Comparison of ENCODE assay signal across 11 cellular contexts in genomic region chr4:1520145-1520661, GRCh38.
DNase-seq lines count a peak whose midpoint lies in the region; ATAC-seq and TF ChIP-seq lines count a peak whose summit lies in the region.
"Had no signal": no experiment of that assay in that cellular context is flagged by ENCODE, and none has a peak within 500 bp of the region (broad histone marks: within the 10 kb centered on the region; RNA-seq: fewer than 3 reads in every experiment).

No MANE protein-coding gene starts in this region.

- TF ChIP-seq POLR2A in IMR-90 (IDR thresholded peaks at IDR 0.05; ENCODE audit: low read depth, low read length): no peak
- no peak for TF ChIP-seq POLR2A in esophagus muscularis mucosa (IDR thresholded peaks at IDR 0.05; ENCODE audit: low read depth)

- no peak overlapping the region for H3K18ac ChIP-seq in IMR-90 (ENCODE audit: low read depth, low read length)

- H3K4me2 ChIP-seq in IMR-90 (ENCODE audit: low read depth, low read length): no peak overlapping the region

- no peaks in the 10 kb centered on the region for H3K36me3 ChIP-seq in IMR-90 (ENCODE audit: control insufficient read depth, insufficient read depth, low read length)
- H3K36me3 ChIP-seq in esophagus muscularis mucosa: no peaks in the 10 kb centered on the region
- H3K36me3 ChIP-seq: prostate gland had no signal

- no peak overlapping the region for H3K4me3 Mint-ChIP-seq in Calu3 (ENCODE audit: low read depth, unreplicated experiment)
- H3K4me3 Mint-ChIP-seq: activated naive CD4-positive, alpha-beta T cell treated with anti-CD3 and anti-CD28 coated beads, Interleukin-2, amount 10 ng/mL, durations not matched to agents 7 days and 5 days had no signal

- H3K27ac Mint-ChIP-seq in Calu3 (ENCODE audit: unreplicated experiment): no peak overlapping the region
- H3K27ac Mint-ChIP-seq: activated naive CD4-positive, alpha-beta T cell treated with anti-CD3 and anti-CD28 coated beads, Interleukin-2, amount 10 ng/mL, durations not matched to agents 7 days and 5 days had no signal

- no peak for TF ChIP-seq RAD21 in IMR-90 (IDR thresholded peaks at IDR 0.05; ENCODE audit: low read length)

- H2AFZ ChIP-seq in IMR-90 (replicated peaks; ENCODE audit: low read length, poor library complexity): peak overlapping the region; percentile 67

- no peak overlapping the region for H2BK120ac ChIP-seq in IMR-90 (ENCODE audit: low read depth, low read length)

- H4K8ac ChIP-seq in IMR-90 (ENCODE audit: low read depth in 2 of 2, low read length in 2 of 2): no peak overlapping the region

- H2AK9ac ChIP-seq in IMR-90 (replicated peaks; ENCODE audit: low read depth, low read length, poor library complexity): no peak overlapping the region

- H3K14ac ChIP-seq in IMR-90 (replicated peaks; ENCODE audit: low read depth, low read length): no peak overlapping the region

- no peaks in the 10 kb centered on the region for H4K20me1 ChIP-seq in IMR-90 (ENCODE audit: insufficient read depth, low read length)

- no peak overlapping the region for H3K9ac ChIP-seq in IMR-90 (ENCODE audit: low read depth, low read length)

- peak overlapping the region; percentile 5; the same call in 1 of the 2 replicates for H3K4me3 ChIP-seq in IMR-90 (ENCODE audit: insufficient read depth, low read depth, low read length)
- H3K4me3 ChIP-seq in esophagus muscularis mucosa: peak overlapping the region in 3 of 4 donors; percentile 14 to 46 (median 30)

- no CpG with 5 or more reads among the region's 40 CpGs for WGBS in IMR-90 (ENCODE audit: extremely low coverage in 2 of 2, insufficient read length in 1 of 2), 2 experiments
- 35% methylated on average over 24 of the region's 40 CpGs for WGBS in esophagus muscularis mucosa

- no peak overlapping the region for H2AK5ac ChIP-seq in IMR-90 (ENCODE audit: low read depth, low read length)

- no peak overlapping the region for H2BK20ac ChIP-seq in IMR-90 (ENCODE audit: low read depth, low read length)

- H2BK15ac ChIP-seq in IMR-90 (ENCODE audit: low read depth, low read length): no peak overlapping the region

- no peak for ATAC-seq in IMR-90 (ENCODE audit: low read depth)
- ATAC-seq in GM18868 (IDR thresholded peaks at IDR 0.05; ENCODE audit: unreplicated experiment): no peak

- no peak for TF ChIP-seq EP300 in esophagus muscularis mucosa (IDR thresholded peaks at IDR 0.05)

- H3K9me1 ChIP-seq in IMR-90 (ENCODE audit: insufficient read depth, low read length): no peaks in the 10 kb centered on the region

- in situ Hi-C loops in Caki2 (cut with HindIII; ENCODE audit: low pct_unique_long_range_greater_than_20kb, low sequenced_read_pairs) (no loop called here), IMR-90 (cut with MboI; ENCODE audit: low sequenced_read_pairs) (no loop called here)

- peaks cover 25% of the 10 kb centered on the region for H3K27me3 Mint-ChIP-seq in Calu3 (ENCODE audit: unreplicated experiment)

- no peaks in the 10 kb centered on the region for H3K36me3 Mint-ChIP-seq in Calu3 (ENCODE audit: insufficient read depth, unreplicated experiment)
- H3K36me3 Mint-ChIP-seq: activated naive CD4-positive, alpha-beta T cell treated with anti-CD3 and anti-CD28 coated beads, Interleukin-2, amount 10 ng/mL, durations not matched to agents 7 days and 5 days had no signal

- no peaks in the 10 kb centered on the region for H3K79me1 ChIP-seq in IMR-90 (ENCODE audit: low read depth in 1 of 2, low read length in 2 of 2)

- H3K23ac ChIP-seq in IMR-90 (ENCODE audit: low read depth, low read length): no peak overlapping the region

- no peaks in the 10 kb centered on the region for H3K9me3 Mint-ChIP-seq in Calu3 (ENCODE audit: low read depth, unreplicated experiment)
- H3K9me3 Mint-ChIP-seq: activated naive CD4-positive, alpha-beta T cell treated with anti-CD3 and anti-CD28 coated beads, Interleukin-2, amount 10 ng/mL, durations not matched to agents 7 days and 5 days had no signal

- H4K5ac ChIP-seq in IMR-90 (ENCODE audit: low read depth, low read length): no peak overlapping the region

- H3K27me3 ChIP-seq in IMR-90 (ENCODE audit: control insufficient read depth, insufficient read depth, low read length): peaks cover 79% of the 10 kb centered on the region
- H3K27me3 ChIP-seq in esophagus muscularis mucosa: peaks cover 0 to 90% (median 11%) of the 10 kb centered on the region in 4 donors

- intact Hi-C loops in IMR-90 (cut with micrococcal nuclease): no loop called here
- intact Hi-C loops in esophagus muscularis mucosa (cut with DNase I): no loop called here
- intact Hi-C loops in posterior cingulate gyrus (cut with DNase I): no loop called here
- intact Hi-C loops in Calu3 (cut with micrococcal nuclease; ENCODE audit: unreplicated experiment): no loop called here

- H4K91ac ChIP-seq in IMR-90 (ENCODE audit: insufficient read depth, low read depth, low read length): no peak overlapping the region

- no peak overlapping the region for H2BK5ac ChIP-seq in IMR-90 (ENCODE audit: low read depth, low read length, poor library complexity, severe bottlenecking)

- CTCF ChIA-PET in IMR-90 (lab: Yijun Ruan, JAX): no interaction called here
- CTCF ChIA-PET in Calu3 (lab: Charles Lee): no interaction called here

- dilution Hi-C loops in IMR-90 (cut with HindIII; ENCODE audit: low sequenced_read_pairs, unreplicated experiment): no loop called here

- H3K4ac ChIP-seq in IMR-90 (ENCODE audit: low read depth, low read length): no peak overlapping the region

- no peaks in the 10 kb centered on the region for H3K4me1 Mint-ChIP-seq in Calu3 (ENCODE audit: low read depth, unreplicated experiment)

- H3K4me1 ChIP-seq in IMR-90 (ENCODE audit: control insufficient read depth, insufficient read depth, low read length) (no peaks in the 10 kb centered on the region), esophagus muscularis mucosa (peaks cover 0 to 16% (median 8%) of the 10 kb centered on the region in 4 donors)
- H3K4me1 ChIP-seq: prostate gland had no signal

- TF ChIP-seq CTCF in IMR-90 (conservative IDR thresholded peaks at IDR 0.05; ENCODE audit: low read depth, low read length): no peak
- no peak for TF ChIP-seq CTCF in esophagus muscularis mucosa (IDR thresholded peaks at IDR 0.05)
- no peak for TF ChIP-seq CTCF in Calu3 (IDR thresholded peaks at IDR 0.05; ENCODE audit: unreplicated experiment)

- BruUV-seq in IMR-90 (replicated peaks; lab: Mats Ljungman, UMichigan): no TSS peak
- BruUV-seq in Calu3 (replicated peaks; lab: Mats Ljungman, UMichigan): no TSS peak

- H3K27ac ChIP-seq in IMR-90 (ENCODE audit: insufficient read depth, low read length) (no peak overlapping the region), esophagus muscularis mucosa (replicated peaks in 1 of 4) (peak overlapping the region in 1 of 4 donors; percentile 71)
- H3K27ac ChIP-seq: prostate gland had no signal

- POLR2A ChIA-PET in IMR-90 (lab: Charles Lee; ENCODE audit: unreplicated experiment): no interaction called here

- H3K9me3 ChIP-seq in IMR-90 (ENCODE audit: control insufficient read depth, insufficient read depth, low read length) (peaks cover 7% of the 10 kb centered on the region; the same call in 1 of the 2 replicates), esophagus muscularis mucosa (peaks cover 0 to 17% (median 8%) of the 10 kb centered on the region in 4 donors)
- H3K9me3 ChIP-seq: prostate gland had no signal

- DNase-seq in Caki2 (ENCODE audit: low read depth) (peak; percentile 50), IMR-90 (no peak), esophagus muscularis mucosa (ENCODE audit: extremely low spot score) (no peak), posterior cingulate gyrus (peak in 6 of 10 donors; percentile 3 to 76 (median 40)), Calu3 (no peak), NCI-H69 (lab: John Stamatoyannopoulos, UW) (no peak)
- DNase-seq: activated naive CD4-positive, alpha-beta T cell treated with anti-CD3 and anti-CD28 coated beads, Interleukin-2, amount 10 ng/mL, durations not matched to agents 7 days and 5 days; C1 segment of cervical spinal cord; NCI-H1694 treated with DMSO at 0.1 percent for 48 hours had no signal

- no peak overlapping the region for H3K56ac ChIP-seq in IMR-90 (ENCODE audit: extremely low read depth, insufficient read depth, low read length)

TF ChIP-seq in IMR-90, 13 proteins besides CTCF, POLR2A, EP300 and RAD21:
- TF ChIP-seq BHLHE40 (IDR thresholded peaks at IDR 0.05; ENCODE audit: low read depth, low read length): no peak
- no peak for TF ChIP-seq CHD1 (IDR thresholded peaks at IDR 0.05; ENCODE audit: low read depth, low read length)
- no peak for TF ChIP-seq RCOR1 (IDR thresholded peaks at IDR 0.05; ENCODE audit: insufficient replicate concordance, low read length)
- TF ChIP-seq FOS (IDR thresholded peaks at IDR 0.05; ENCODE audit: low read depth, low read length): no peak
- TF ChIP-seq ELK1 (IDR thresholded peaks at IDR 0.05; ENCODE audit: borderline replicate concordance, low read depth, low read length): no peak
- TF ChIP-seq SMC3 (IDR thresholded peaks at IDR 0.05; ENCODE audit: low read depth, low read length): no peak
- TF ChIP-seq CEBPB (IDR thresholded peaks at IDR 0.05; ENCODE audit: low read depth, low read length): no peak
- TF ChIP-seq USF2 (IDR thresholded peaks at IDR 0.05; ENCODE audit: low read depth, low read length): no peak

Comparison
In these comparisons a context has a peak if more than half of its experiments do, and no peak if none do; other contexts are left out.
1. DNase-seq: peak in Caki2 (single experiment) and posterior cingulate gyrus (6 of 10); none in IMR-90 (single experiment), esophagus muscularis mucosa (single experiment), Calu3 (single experiment) and NCI-H69 (single experiment).